ENCODE assay signal across 8 cellular contexts in genomic region chr13:87677334-87678234, GRCh38. TPM values are rescaled to one million over a fixed set of nuclear protein-coding genes. Genes with fewer than 3 reads are reported as not detected.
DNase-seq lines count a peak whose midpoint lies in the region; ATAC-seq and TF ChIP-seq lines count a peak whose summit lies in the region.

No MANE protein-coding gene starts in this region.

- no peak overlapping the region for H2BK12ac ChIP-seq in trophoblast cell (ENCODE audit: low read length)

- WGBS in trophoblast cell (ENCODE audit: extremely low coverage, insufficient coverage, insufficient read length): no CpG with 5 or more reads among the region's 72 CpGs

- H3K9me3 ChIP-seq in trophoblast cell (ENCODE audit: insufficient read depth, low read depth, low read length): peaks cover 13% of the 10 kb centered on the region

- H3K4me3 ChIP-seq in trophoblast cell (ENCODE audit: low read depth, low read length): peak overlapping the region; percentile 42

- peak; percentile 28 for DNase-seq in left cardiac atrium
- no peak for DNase-seq in cardiac septum (ENCODE audit: low spot score)
- DNase-seq in activated CD4-positive, alpha-beta memory T cell treated with anti-CD3 and anti-CD28 coated beads, Interleukin-2, amount 10 ng/mL, durations not matched to agents 7 days and 5 days: no peak
- peak in 1 of 2 donors; percentile 18 for DNase-seq in foreskin keratinocyte
- DNase-seq in trophoblast cell: no peak

- H3K9me3 Mint-ChIP-seq in activated CD4-positive, alpha-beta memory T cell treated with anti-CD3 and anti-CD28 coated beads, Interleukin-2, amount 10 ng/mL, durations not matched to agents 7 days and 5 days: no peaks in the 10 kb centered on the region

- peaks cover 6% of the 10 kb centered on the region for H3K36me3 Mint-ChIP-seq in activated CD4-positive, alpha-beta memory T cell treated with anti-CD3 and anti-CD28 coated beads, Interleukin-2, amount 10 ng/mL, durations not matched to agents 7 days and 5 days (ENCODE audit: low read depth)

- no peak overlapping the region for H3K27ac ChIP-seq in foreskin keratinocyte
- no peak overlapping the region for H3K27ac ChIP-seq in trophoblast cell (ENCODE audit: low read depth, low read length)

- H3K4me2 ChIP-seq in trophoblast cell (ENCODE audit: low read length): peak overlapping the region; percentile 77

- H3K79me1 ChIP-seq in trophoblast cell (ENCODE audit: low read length): no peaks in the 10 kb centered on the region

- H3K27me3 ChIP-seq in foreskin keratinocyte (peaks cover 62% of the 10 kb centered on the region), trophoblast cell (ENCODE audit: insufficient read depth, low read length) (peaks cover 49% of the 10 kb centered on the region)

- H2AFZ ChIP-seq in trophoblast cell (ENCODE audit: insufficient read depth, low read length, poor library complexity): peak overlapping the region; percentile 13

- no peak overlapping the region for H2AK5ac ChIP-seq in trophoblast cell (ENCODE audit: low read length)

- H4K12ac ChIP-seq in trophoblast cell (ENCODE audit: low read depth, low read length): no peak overlapping the region

- H2BK5ac ChIP-seq in trophoblast cell (ENCODE audit: low read depth, low read length, poor library complexity): no peak overlapping the region

- no peak overlapping the region for H4K91ac ChIP-seq in trophoblast cell (ENCODE audit: low read depth, low read length)

- TF ChIP-seq CTCF in foreskin keratinocyte (conservative IDR thresholded peaks at IDR 0.05): no peak

- H3K4ac ChIP-seq in trophoblast cell (ENCODE audit: low read depth, low read length): no peak overlapping the region

- peaks cover 34% of the 10 kb centered on the region for H3K27me3 Mint-ChIP-seq in activated CD4-positive, alpha-beta memory T cell treated with anti-CD3 and anti-CD28 coated beads, Interleukin-2, amount 10 ng/mL, durations not matched to agents 7 days and 5 days

- H3K36me3 ChIP-seq in trophoblast cell (ENCODE audit: control insufficient read depth in 1 of 2, insufficient read depth in 2 of 2, low read length in 2 of 2): no peaks in the 10 kb centered on the region

- ATAC-seq in left cardiac atrium: peak in 1 of 2 donors; percentile 45
- peak; percentile 63 for ATAC-seq in foreskin keratinocyte
- no peak for ATAC-seq in HG03159 (IDR thresholded peaks at IDR 0.05; ENCODE audit: unreplicated experiment)
- ATAC-seq in GM19023 (IDR thresholded peaks at IDR 0.05; ENCODE audit: unreplicated experiment): no peak
- no peak for ATAC-seq in GM21367 (IDR thresholded peaks at IDR 0.05; ENCODE audit: unreplicated experiment)

- no peak overlapping the region for H3K27ac Mint-ChIP-seq in activated CD4-positive, alpha-beta memory T cell treated with anti-CD3 and anti-CD28 coated beads, Interleukin-2, amount 10 ng/mL, durations not matched to agents 7 days and 5 days

- H2BK120ac ChIP-seq in trophoblast cell (ENCODE audit: insufficient read depth, low read length, poor library complexity): no peak overlapping the region

- no peak overlapping the region for H3K23ac ChIP-seq in trophoblast cell (ENCODE audit: low read length)

- no peak overlapping the region for H3K18ac ChIP-seq in trophoblast cell (ENCODE audit: low read length)

- CTCF ChIA-PET in activated CD4-positive, alpha-beta memory T cell treated with anti-CD3 and anti-CD28 coated beads, Interleukin-2, amount 10 ng/mL, durations not matched to agents 7 days and 5 days (lab: Charles Lee): no interaction called here

- H3K4me3 Mint-ChIP-seq in activated CD4-positive, alpha-beta memory T cell treated with anti-CD3 and anti-CD28 coated beads, Interleukin-2, amount 10 ng/mL, durations not matched to agents 7 days and 5 days: peak overlapping the region; percentile 30

- H4K8ac ChIP-seq in trophoblast cell (ENCODE audit: low read depth, low read length): no peak overlapping the region

- H3K9ac ChIP-seq in trophoblast cell (ENCODE audit: low read length): no peak overlapping the region

- H3K14ac ChIP-seq in trophoblast cell (ENCODE audit: low read length): no peak overlapping the region

- H3K4me1 ChIP-seq in foreskin keratinocyte (no peaks in the 10 kb centered on the region), trophoblast cell (ENCODE audit: control insufficient read depth in 1 of 2, insufficient read depth in 2 of 2, low read length in 2 of 2) (peaks cover 10 to 22% of the 10 kb centered on the region in 2 experiments)

- POLR2A ChIA-PET in activated CD4-positive, alpha-beta memory T cell treated with anti-CD3 and anti-CD28 coated beads, Interleukin-2, amount 10 ng/mL, durations not matched to agents 7 days and 5 days (lab: Charles Lee): no interaction called here

- peaks cover 10% of the 10 kb centered on the region for H3K4me1 Mint-ChIP-seq in activated CD4-positive, alpha-beta memory T cell treated with anti-CD3 and anti-CD28 coated beads, Interleukin-2, amount 10 ng/mL, durations not matched to agents 7 days and 5 days

- intact Hi-C loops in left cardiac atrium (cut with DNase I): no loop called here
- intact Hi-C loops in cardiac septum (cut with DNase I): no loop called here

- H3K79me2 ChIP-seq in trophoblast cell (ENCODE audit: control insufficient read depth, insufficient read depth, low read length, poor library complexity): no peaks in the 10 kb centered on the region

RNA-seq across cellular contexts. Expression of gene SLITRK5, which starts 6.4 kb away (rescaled TPM):
- under 1 TPM; 0.03 to 0.12 TPM for total RNA-seq in left cardiac atrium
- 0.05 TPM for total RNA-seq in cardiac septum
- total RNA-seq in activated CD4-positive, alpha-beta memory T cell treated with anti-CD3 and anti-CD28 coated beads, Interleukin-2, amount 10 ng/mL, durations not matched to agents 7 days and 5 days: under 1 TPM in 1 of 2 experiments, not detected in 1; under 0.01 TPM
- total RNA-seq in foreskin keratinocyte: 0.11 and 0.17 TPM in 2 replicates
- 0.06 and 0.07 TPM in 2 replicates for polyA plus RNA-seq in foreskin keratinocyte
- polyA plus RNA-seq in trophoblast cell (2013): under 0.01 TPM in 2 replicates
